9 cellular contexts compared by ENCODE assay signal in genomic region chr15:85579957-85580694, GRCh38.
A peak's percentile ranks its signal among the peaks of the same experiment; 100 is the strongest.
DNase-seq lines count a peak whose midpoint lies in the region; ATAC-seq, FAIRE-seq and TF ChIP-seq lines count a peak whose summit lies in the region.
"Had no signal": no experiment of that assay in that cellular context is flagged by ENCODE, and none has a peak within 500 bp of the region (broad histone marks: within the 10 kb centered on the region; RNA-seq: fewer than 3 reads in every experiment).

No MANE protein-coding gene starts in this region.

- no peak overlapping the region for H2AFZ ChIP-seq in GM23248

- intact Hi-C loops in activated CD8-positive, alpha-beta T cell treated with anti-CD3 and anti-CD28 coated beads for 36 hours (cut with micrococcal nuclease): loop anchor here (2.0 kb wide), 1 partner anchor 35 kb away; no protein-coding TSS in a partner anchor
- intact Hi-C loops in stomach (cut with DNase I; ENCODE audit: low total_unique reads): no loop called here

- TF ChIP-seq POLR2A in stomach (IDR thresholded peaks at IDR 0.05): peak in 1 of 4 donors; percentile 13

- peaks cover 37% of the 10 kb centered on the region for H3K79me2 ChIP-seq in GM23248 (ENCODE audit: insufficient read depth)

- H3K27ac ChIP-seq in GM23248 (peak overlapping the region; percentile 84), stomach (peak overlapping the region; percentile 86 to 96 (median 88))

- H3K9me3 Mint-ChIP-seq in activated CD8-positive, alpha-beta T cell treated with anti-CD3 and anti-CD28 coated beads for 36 hours: no peaks in the 10 kb centered on the region

- H3K36me3 ChIP-seq in GM23248 (ENCODE audit: low read depth) (no peaks in the 10 kb centered on the region), stomach (peaks cover 0 to 33% (median 24%) of the 10 kb centered on the region in 4 donors)

- ATAC-seq in activated CD8-positive, alpha-beta T cell treated with anti-CD3 and anti-CD28 coated beads for 36 hours: no peak
- no peak for ATAC-seq in GM18861 (IDR thresholded peaks at IDR 0.05; ENCODE audit: unreplicated experiment)

- H3K4me1 Mint-ChIP-seq in activated CD8-positive, alpha-beta T cell treated with anti-CD3 and anti-CD28 coated beads for 36 hours (ENCODE audit: low read depth): peaks cover 63% of the 10 kb centered on the region

- DNase-seq in GM23248 (peak; percentile 82), kidney glomerular epithelial cell (lab: John Stamatoyannopoulos, UW) (peak; percentile 37), stomach (peak; percentile 60), NCI-H69 (lab: John Stamatoyannopoulos, UW) (no peak), NCI-H2081 treated with DMSO at 0.1 percent for 48 hours (lab: John Stamatoyannopoulos, UW) (no peak), urothelium cell line (ENCODE audit: low spot score) (no peak)
- DNase-seq in activated CD8-positive, alpha-beta T cell treated with anti-CD3 and anti-CD28 coated beads for 36 hours: no peak
- DNase-seq: NCI-H510A treated with DMSO at 0.1 percent for 48 hours had no signal

- H3K4me3 ChIP-seq in GM23248: no peak overlapping the region
- peak overlapping the region; percentile 35 to 56 (median 48) for H3K4me3 ChIP-seq in stomach

- no peak overlapping the region for H3K4me2 ChIP-seq in GM23248 (ENCODE audit: unreplicated experiment)

- H3K27me3 Mint-ChIP-seq in activated CD8-positive, alpha-beta T cell treated with anti-CD3 and anti-CD28 coated beads for 36 hours: no peaks in the 10 kb centered on the region

- peak overlapping the region; percentile 94 for H3K27ac Mint-ChIP-seq in activated CD8-positive, alpha-beta T cell treated with anti-CD3 and anti-CD28 coated beads for 36 hours

- H3K9ac ChIP-seq in GM23248: peak overlapping the region; percentile 32; the same call in 1 of the 2 replicates

- H3K9me2 ChIP-seq in GM23248 (ENCODE audit: insufficient read depth): no peaks in the 10 kb centered on the region

- in situ Hi-C loops in GM23248 (cut with MboI): no loop called here

- H3K4me1 ChIP-seq in GM23248 (ENCODE audit: insufficient read depth) (peaks cover 33% of the 10 kb centered on the region), stomach (peaks cover 5 to 86% (median 60%) of the 10 kb centered on the region in 4 donors)

- TF ChIP-seq CTCF in activated CD8-positive, alpha-beta T cell treated with anti-CD3 and anti-CD28 coated beads for 36 hours (IDR thresholded peaks at IDR 0.05): no peak
- TF ChIP-seq CTCF in stomach (IDR thresholded peaks at IDR 0.05): peak in 2 of 7 experiments; percentile 21 to 50

- 63 to 66% methylated on average over 14 of the region's 14 CpGs for WGBS in GM23248 (ENCODE audit: low coverage in 1 of 2, low lambda C conversion rate in 2 of 2, missing lambda C conversion rate in 2 of 2), 2 experiments
- 25 to 54% (median 39%) methylated on average over 14 of the region's 14 CpGs for WGBS in stomach, 5 donors

- TF ChIP-seq EP300 in stomach (IDR thresholded peaks at IDR 0.05): no peak

- H3K9me3 ChIP-seq in GM23248 (ENCODE audit: low read depth) (no peaks in the 10 kb centered on the region), stomach (no peaks in the 10 kb centered on the region)

- H3K36me3 Mint-ChIP-seq in activated CD8-positive, alpha-beta T cell treated with anti-CD3 and anti-CD28 coated beads for 36 hours (ENCODE audit: low read depth): peaks cover 40% of the 10 kb centered on the region

- POLR2A ChIA-PET in activated CD8-positive, alpha-beta T cell treated with anti-CD3 and anti-CD28 coated beads for 36 hours (lab: Charles Lee): interaction anchor here (0.7 to 3.5 kb wide), 10 partner anchors 20 to 203 kb away, joined by 3 to 18 read pairs (median 4); no protein-coding TSS in a partner anchor

- CTCF ChIA-PET in activated CD8-positive, alpha-beta T cell treated with anti-CD3 and anti-CD28 coated beads for 36 hours (lab: Charles Lee): interaction anchor here (1.0 to 4.2 kb wide), 13 partner anchors 12 to 260 kb away, joined by 3 to 14 read pairs (median 4); no protein-coding TSS in a partner anchor

- H3K27me3 ChIP-seq in GM23248 (replicated peaks; ENCODE audit: insufficient read depth) (no peaks in the 10 kb centered on the region), stomach (no peaks in the 10 kb centered on the region)

- H3F3A ChIP-seq in GM23248 (ENCODE audit: insufficient read depth): peaks cover 15% of the 10 kb centered on the region; the same call in 1 of the 2 replicates

- H4K20me1 ChIP-seq in GM23248 (ENCODE audit: insufficient read depth): no peaks in the 10 kb centered on the region

- FAIRE-seq in urothelium cell line (lab: Jason Lieb, UNC): no peak

- peak overlapping the region; percentile 83 for H3K4me3 Mint-ChIP-seq in activated CD8-positive, alpha-beta T cell treated with anti-CD3 and anti-CD28 coated beads for 36 hours

Comparison
In these comparisons a context has a peak if more than half of its experiments do, and no peak if none do; other contexts are left out.
1. DNase-seq: peak in GM23248 (single experiment), kidney glomerular epithelial cell (single experiment) and stomach (single experiment); none in activated CD8-positive, alpha-beta T cell treated with anti-CD3 and anti-CD28 coated beads for 36 hours (single experiment), NCI-H69 (single experiment), NCI-H2081 treated with DMSO at 0.1 percent for 48 hours (single experiment) and urothelium cell line (single experiment).